In genomic region chr3:9781551-9781950, GRCh38 we compare ENCODE assay signal across 18 cellular contexts. TPM values are rescaled to one million over a fixed set of nuclear protein-coding genes. Genes with fewer than 3 reads are reported as not detected.
DNase-seq lines count a peak whose midpoint lies in the region; ATAC-seq and TF ChIP-seq lines count a peak whose summit lies in the region.
"Had no signal": no experiment of that assay in that cellular context is flagged by ENCODE, and none has a peak within 500 bp of the region (broad histone marks: within the 10 kb centered on the region; RNA-seq: fewer than 3 reads in every experiment).

No MANE protein-coding gene starts in this region.

- H3K27me3 ChIP-seq in OCI-LY1 (ENCODE audit: insufficient read depth, low read length) (no peaks in the 10 kb centered on the region), BE2C (no peaks in the 10 kb centered on the region)
- H3K27me3 ChIP-seq: foreskin keratinocyte, ovary, tibial artery had no signal

- peak overlapping the region; percentile 70 for H3K27ac Mint-ChIP-seq in activated naive CD8-positive, alpha-beta T cell
- H3K27ac Mint-ChIP-seq in activated naive CD8-positive, alpha-beta T cell treated with anti-CD3 and anti-CD28 coated beads, Interleukin-2, amount 50 U/mL, for 24 hours: no peak overlapping the region
- peak overlapping the region; percentile 97 for H3K27ac Mint-ChIP-seq in stimulated activated memory B cell treated with anti-CD40 and anti-IgM and Interleukin-4, amounts not matched to agents 10 μg/mL and 1 μg/mL and 100 μg/mL, for 72 hours
- H3K27ac Mint-ChIP-seq: H9, WTC11 had no signal

- H4K20me1 ChIP-seq in OCI-LY1 (ENCODE audit: insufficient read depth, low read length): no peaks in the 10 kb centered on the region

- H3K4me1 ChIP-seq in OCI-LY1 (ENCODE audit: insufficient read depth, low read length, severe bottlenecking) (peaks cover 34% of the 10 kb centered on the region), BE2C (peaks cover 3% of the 10 kb centered on the region; the same call in 1 of the 2 replicates)

- H3F3A ChIP-seq in OCI-LY1 (ENCODE audit: insufficient read depth, low read length): no peaks in the 10 kb centered on the region

- peak overlapping the region; percentile 6; the same call in 1 of the 2 replicates for H3K4me2 ChIP-seq in OCI-LY1 (ENCODE audit: low read length)

- H2AFZ ChIP-seq in OCI-LY1 (ENCODE audit: low read length): no peak overlapping the region

- DNase-seq in activated naive CD8-positive, alpha-beta T cell treated with anti-CD3 and anti-CD28 coated beads, Interleukin-2, amount 50 U/mL, for 24 hours: no peak
- DNase-seq in caudate nucleus (lab: John Stamatoyannopoulos, UW) (no peak), BE2C (no peak), DMS53 treated with DMSO at 0.1 percent for 48 hours (lab: John Stamatoyannopoulos, UW; ENCODE audit: unreplicated experiment) (no peak), hypothalamus (lab: John Stamatoyannopoulos, UW) (no peak)
- DNase-seq: foreskin keratinocyte; H9; mucosa of descending colon; NCI-H1694 treated with DMSO at 0.1 percent for 48 hours; NCI-H446; stimulated activated CD4-positive, alpha-beta T cell treated with anti-CD3 and anti-CD28 coated beads, Interleukin-4, amount 100 ng/mL, for 1 hour; tibial artery had no signal

- TF ChIP-seq CTCF in OCI-LY1 (IDR thresholded peaks at IDR 0.05; ENCODE audit: low read length) (no peak), BE2C (IDR thresholded peaks at IDR 0.05; ENCODE audit: low read depth, low read length) (no peak)

- H3K27ac ChIP-seq in OCI-LY1 (ENCODE audit: low read depth, low read length, poor library complexity, severe bottlenecking) (peak overlapping the region; percentile 88), caudate nucleus (ENCODE audit: low read depth, low read length) (peak overlapping the region; percentile 27)
- H3K27ac ChIP-seq: foreskin keratinocyte, ovary, tibial artery had no signal

- H3K79me2 ChIP-seq in OCI-LY1 (ENCODE audit: insufficient read depth, low read length): no peaks in the 10 kb centered on the region

- no peak for ATAC-seq in activated naive CD8-positive, alpha-beta T cell treated with anti-CD3 and anti-CD28 coated beads, Interleukin-2, amount 50 U/mL, for 24 hours
- no peak for ATAC-seq in stimulated activated memory B cell treated with anti-CD40 and anti-IgM and Interleukin-4, amounts not matched to agents 10 μg/mL and 1 μg/mL and 100 μg/mL, for 72 hours
- ATAC-seq: foreskin keratinocyte, mucosa of descending colon, SK-N-SH treated with all-trans-retinoic acid at 6 μM for 48 hours, WTC11 had no signal

- H3K9me3 ChIP-seq in OCI-LY1 (ENCODE audit: low read length) (no peaks in the 10 kb centered on the region), BE2C (no peaks in the 10 kb centered on the region)
- H3K9me3 ChIP-seq: mucosa of descending colon, ovary, tibial artery had no signal

- H3K9me2 ChIP-seq in OCI-LY1 (ENCODE audit: low read depth, low read length): no peaks in the 10 kb centered on the region

- H3K4me1 Mint-ChIP-seq in activated naive CD8-positive, alpha-beta T cell (ENCODE audit: low read depth): peaks cover 69% of the 10 kb centered on the region
- peaks cover 68% of the 10 kb centered on the region for H3K4me1 Mint-ChIP-seq in activated naive CD8-positive, alpha-beta T cell treated with anti-CD3 and anti-CD28 coated beads, Interleukin-2, amount 50 U/mL, for 24 hours
- peaks cover 62% of the 10 kb centered on the region for H3K4me1 Mint-ChIP-seq in stimulated activated memory B cell treated with anti-CD40 and anti-IgM and Interleukin-4, amounts not matched to agents 10 μg/mL and 1 μg/mL and 100 μg/mL, for 72 hours
- H3K4me1 Mint-ChIP-seq: WTC11 had no signal

- no peak overlapping the region for H3K4me3 Mint-ChIP-seq in activated naive CD8-positive, alpha-beta T cell
- no peak overlapping the region for H3K4me3 Mint-ChIP-seq in activated naive CD8-positive, alpha-beta T cell treated with anti-CD3 and anti-CD28 coated beads, Interleukin-2, amount 50 U/mL, for 24 hours
- no peak overlapping the region for H3K4me3 Mint-ChIP-seq in stimulated activated memory B cell treated with anti-CD40 and anti-IgM and Interleukin-4, amounts not matched to agents 10 μg/mL and 1 μg/mL and 100 μg/mL, for 72 hours
- H3K4me3 Mint-ChIP-seq: H9, WTC11 had no signal

- peaks cover 14% of the 10 kb centered on the region for H3K36me3 Mint-ChIP-seq in activated naive CD8-positive, alpha-beta T cell
- peaks cover 52% of the 10 kb centered on the region for H3K36me3 Mint-ChIP-seq in activated naive CD8-positive, alpha-beta T cell treated with anti-CD3 and anti-CD28 coated beads, Interleukin-2, amount 50 U/mL, for 24 hours (ENCODE audit: low read depth)
- H3K36me3 Mint-ChIP-seq in stimulated activated memory B cell treated with anti-CD40 and anti-IgM and Interleukin-4, amounts not matched to agents 10 μg/mL and 1 μg/mL and 100 μg/mL, for 72 hours: peaks cover 46% of the 10 kb centered on the region

- H3K27me3 Mint-ChIP-seq in activated naive CD8-positive, alpha-beta T cell: no peaks in the 10 kb centered on the region
- no peaks in the 10 kb centered on the region for H3K27me3 Mint-ChIP-seq in activated naive CD8-positive, alpha-beta T cell treated with anti-CD3 and anti-CD28 coated beads, Interleukin-2, amount 50 U/mL, for 24 hours
- no peaks in the 10 kb centered on the region for H3K27me3 Mint-ChIP-seq in stimulated activated memory B cell treated with anti-CD40 and anti-IgM and Interleukin-4, amounts not matched to agents 10 μg/mL and 1 μg/mL and 100 μg/mL, for 72 hours

- no peaks in the 10 kb centered on the region for H3K9me3 Mint-ChIP-seq in activated naive CD8-positive, alpha-beta T cell (ENCODE audit: low read depth)
- H3K9me3 Mint-ChIP-seq in activated naive CD8-positive, alpha-beta T cell treated with anti-CD3 and anti-CD28 coated beads, Interleukin-2, amount 50 U/mL, for 24 hours: no peaks in the 10 kb centered on the region
- no peaks in the 10 kb centered on the region for H3K9me3 Mint-ChIP-seq in stimulated activated memory B cell treated with anti-CD40 and anti-IgM and Interleukin-4, amounts not matched to agents 10 μg/mL and 1 μg/mL and 100 μg/mL, for 72 hours
- H3K9me3 Mint-ChIP-seq: H9, WTC11 had no signal

- H3K9ac ChIP-seq in OCI-LY1 (ENCODE audit: low read length): peak overlapping the region; percentile 25; the same call in 1 of the 2 replicates

- H3K4me3 ChIP-seq in OCI-LY1 (ENCODE audit: low read depth, low read length, poor library complexity, severe bottlenecking) (no peak overlapping the region), BE2C (ENCODE audit: low read depth, low read length) (no peak overlapping the region)
- H3K4me3 ChIP-seq: mucosa of descending colon, ovary, tibial artery had no signal

- H3K36me3 ChIP-seq in OCI-LY1 (ENCODE audit: insufficient read depth, low read length): peaks cover 37% of the 10 kb centered on the region; the same call in 1 of the 2 replicates
- H3K36me3 ChIP-seq in BE2C: no peaks in the 10 kb centered on the region
- H3K36me3 ChIP-seq: ovary had no signal

RNA-seq across cellular contexts. Expression of gene TADA3, which starts 10.7 kb away (rescaled TPM):
- 25.9 TPM for polyA plus RNA-seq in BE2C (2012; ENCODE audit: insufficient read depth, insufficient read length, low read depth)

RNA-seq across cellular contexts. Expression of gene ARPC4, which starts 11.3 kb away (rescaled TPM):
- 102 TPM for polyA plus RNA-seq in BE2C (2012; ENCODE audit: insufficient read depth, insufficient read length, low read depth)

RNA-seq across cellular contexts. Expression of gene CAMK1, which starts 11.8 kb away (rescaled TPM):
- polyA plus RNA-seq in BE2C (2012; ENCODE audit: insufficient read depth, insufficient read length, low read depth): 6.0 TPM

RNA-seq across cellular contexts. Expression of gene TTLL3, which starts 28.5 kb away (rescaled TPM):
- 10.7 TPM for polyA plus RNA-seq in BE2C (2012; ENCODE audit: insufficient read depth, insufficient read length, low read depth)

RNA-seq across cellular contexts. Expression of gene OGG1, which starts 31.8 kb away (rescaled TPM):
- polyA plus RNA-seq in BE2C (2012; ENCODE audit: insufficient read depth, insufficient read length, low read depth): 18.1 TPM
